8 cellular contexts compared by ENCODE assay signal in genomic region chr2:157874997-157875719, GRCh38. TPM values are rescaled to one million over a fixed set of nuclear protein-coding genes. Genes with fewer than 3 reads are reported as not detected.
DNase-seq lines count a peak whose midpoint lies in the region; ATAC-seq and TF ChIP-seq lines count a peak whose summit lies in the region.

No MANE protein-coding gene starts in this region.

- H3K9ac ChIP-seq in NT2/D1 (ENCODE audit: insufficient read length, low read depth), result peak overlapping the region; percentile 88

- peaks cover 47% of the 10 kb centered on the region for H3K79me2 ChIP-seq in hepatocyte

- no peaks in the 10 kb centered on the region for H3K9me3 ChIP-seq in NT2/D1 (ENCODE audit: insufficient read depth, low read length)
- no peaks in the 10 kb centered on the region for H3K9me3 ChIP-seq in hepatocyte (ENCODE audit: low read depth)

- DNase-seq in NCI-H82 (lab: John Stamatoyannopoulos, UW) (peak; percentile 56), NCI-H82 treated with DMSO at 0.1 percent for 48 hours (lab: John Stamatoyannopoulos, UW; ENCODE audit: unreplicated experiment) (no peak), NT2/D1 (ENCODE audit: low read depth, low spot score) (no peak), astrocyte of the cerebellum (ENCODE audit: low read depth) (peak; percentile 82), hepatocyte (ENCODE audit: low spot score) (peak; percentile 65), renal cortical epithelial cell (ENCODE audit: low read depth) (peak; percentile 66), middle frontal gyrus (ENCODE audit: extremely low spot score, low spot score) (no peak)

- peaks cover 2% of the 10 kb centered on the region for H3K36me3 ChIP-seq in NT2/D1 (ENCODE audit: insufficient read depth, insufficient read length, low read length)
- H3K36me3 ChIP-seq in hepatocyte (replicated peaks; ENCODE audit: insufficient read depth, low read depth), result no peaks in the 10 kb centered on the region

- peaks cover 22% of the 10 kb centered on the region for H4K20me1 ChIP-seq in hepatocyte (ENCODE audit: insufficient read depth, poor library complexity, severe bottlenecking)

- ATAC-seq in GM21360 (IDR thresholded peaks at IDR 0.05; ENCODE audit: unreplicated experiment), result no peak

- H3K27me3 ChIP-seq in NT2/D1 (ENCODE audit: insufficient read depth, insufficient read length), result no peaks in the 10 kb centered on the region
- H3K27me3 ChIP-seq in hepatocyte, result no peaks in the 10 kb centered on the region

- peak overlapping the region; percentile 19 for H2AFZ ChIP-seq in hepatocyte

- TF ChIP-seq CTCF in astrocyte of the cerebellum (IDR thresholded peaks at IDR 0.05; ENCODE audit: low read depth, low read length, missing control alignments) (no peak), hepatocyte (IDR thresholded peaks at IDR 0.05; ENCODE audit: poor library complexity) (no peak)

- in situ Hi-C loops in astrocyte of the cerebellum (cut with HindIII; ENCODE audit: low sequenced_read_pairs), result loop anchor here (5.0 kb wide), 1 partner anchor 88 kb away; no protein-coding TSS in a partner anchor

- peak overlapping the region; percentile 80 for H3K4me2 ChIP-seq in hepatocyte

- H3K4me3 ChIP-seq in NT2/D1 (ENCODE audit: insufficient read length, low read depth), result peak overlapping the region; percentile 79
- peak overlapping the region; percentile 61 for H3K4me3 ChIP-seq in astrocyte of the cerebellum (ENCODE audit: low read depth, low read length)
- peak overlapping the region; percentile 27 for H3K4me3 ChIP-seq in hepatocyte

- H3K27ac ChIP-seq in hepatocyte, result peak overlapping the region; percentile 98

- H3K9me2 ChIP-seq in hepatocyte (replicated peaks; ENCODE audit: insufficient read depth), result no peaks in the 10 kb centered on the region

- 2% methylated on average over 22 of the region's 25 CpGs for WGBS in hepatocyte (ENCODE audit: low lambda C conversion rate, missing lambda C conversion rate)

- H3K4me1 ChIP-seq in NT2/D1 (ENCODE audit: insufficient read depth, insufficient read length) (no peaks in the 10 kb centered on the region), hepatocyte (ENCODE audit: insufficient read depth) (peaks cover 18% of the 10 kb centered on the region)

RNA-seq across cellular contexts. Expression of gene ACVR1, which starts 1.0 kb away (rescaled TPM):
- total RNA-seq in hepatocyte (19.1 and 19.6 TPM in 2 replicates), renal cortical epithelial cell (9.0 and 57.3 TPM in 2 replicates)
- 16.9 and 20.1 TPM in 2 replicates for polyA plus RNA-seq in hepatocyte

Comparison
In these comparisons a context has a peak if more than half of its experiments do, and no peak if none do; other contexts are left out.
1. DNase-seq: peak in NCI-H82 (single experiment), astrocyte of the cerebellum (single experiment), hepatocyte (single experiment) and renal cortical epithelial cell (single experiment); none in NCI-H82 treated with DMSO at 0.1 percent for 48 hours (single experiment), NT2/D1 (single experiment) and middle frontal gyrus (single experiment).
2. H3K4me3 ChIP-seq: peak in every context shown above with its lines; median percentile 79 in NT2/D1; 61 in astrocyte of the cerebellum; 27 in hepatocyte.